ENCODE assay signal across 18 cellular contexts in genomic region chr4:172654482-172654881, GRCh38.
A peak's percentile ranks its signal among the peaks of the same experiment; 100 is the strongest.
DNase-seq lines count a peak whose midpoint lies in the region; ATAC-seq and TF ChIP-seq lines count a peak whose summit lies in the region.
"Had no signal": no experiment of that assay in that cellular context is flagged by ENCODE, and none has a peak within 500 bp of the region (broad histone marks: within the 10 kb centered on the region; RNA-seq: fewer than 3 reads in every experiment).

No MANE protein-coding gene starts in this region.

- H4K8ac ChIP-seq in neuronal stem cell (ENCODE audit: low read depth, low read length): no peak overlapping the region

- no peak overlapping the region for H3K9ac ChIP-seq in neuronal stem cell (ENCODE audit: low read depth, low read length, poor library complexity)

- no peak overlapping the region for H3K14ac ChIP-seq in neuronal stem cell (ENCODE audit: low read length)

- no peaks in the 10 kb centered on the region for H3K79me1 ChIP-seq in neuronal stem cell (ENCODE audit: low read depth, low read length)

- no peak overlapping the region for H2BK5ac ChIP-seq in neuronal stem cell (ENCODE audit: low read length)

- no peak overlapping the region for H3K27ac ChIP-seq in neuronal stem cell (replicated peaks; ENCODE audit: low read length)
- H3K27ac ChIP-seq: C4-2B, HL-60, RWPE1, SJCRH30 had no signal

- no peaks in the 10 kb centered on the region for H3K36me3 ChIP-seq in neuronal stem cell (replicated peaks in 1 of 2; ENCODE audit: control insufficient read depth in 2 of 2, insufficient read depth in 2 of 2, low read length in 2 of 2)
- H3K36me3 ChIP-seq: SJCRH30 had no signal

- H3K18ac ChIP-seq in neuronal stem cell (ENCODE audit: low read length): no peak overlapping the region

- H2BK15ac ChIP-seq in neuronal stem cell (ENCODE audit: low read length): no peak overlapping the region

- intact Hi-C loops in CD14-positive monocyte (cut with micrococcal nuclease): no loop called here

- H2BK120ac ChIP-seq in neuronal stem cell (ENCODE audit: low read depth, low read length): no peak overlapping the region

- H3K23ac ChIP-seq in neuronal stem cell (ENCODE audit: low read depth, low read length, poor library complexity): no peak overlapping the region

- peak overlapping the region; percentile 11 for H2AFZ ChIP-seq in neuronal stem cell (ENCODE audit: low read length)

- H3K4me3 Mint-ChIP-seq in brain: no peak overlapping the region
- no peak overlapping the region for H3K4me3 Mint-ChIP-seq in CD14-positive monocyte

- H4K91ac ChIP-seq in neuronal stem cell (ENCODE audit: low read depth, low read length, poor library complexity): no peak overlapping the region

- no CpG with 5 or more reads among the region's 3 CpGs for WGBS in neuronal stem cell (ENCODE audit: extremely low coverage in 2 of 2, insufficient read length in 2 of 2, insufficient replicate concordance in 1 of 2), 2 donors

- peak overlapping the region in 3 of 5 experiments; percentile 49 to 78 (median 67) for H3K27ac Mint-ChIP-seq in brain
- H3K27ac Mint-ChIP-seq in CD14-positive monocyte: no peak overlapping the region

- no peak overlapping the region for H2AK5ac ChIP-seq in neuronal stem cell (ENCODE audit: low read depth, low read length)

- ATAC-seq in HG02571 (IDR thresholded peaks at IDR 0.05; ENCODE audit: unreplicated experiment): no peak

- peaks cover 1 to 30% of the 10 kb centered on the region in 2 donors for H3K4me1 ChIP-seq in neuronal stem cell (ENCODE audit: control insufficient read depth in 2 of 2, insufficient read depth in 1 of 2, low read depth in 1 of 2, low read length in 2 of 2)
- H3K4me1 ChIP-seq: SJCRH30 had no signal

- H3K27me3 Mint-ChIP-seq in brain (no peaks in the 10 kb centered on the region), CD14-positive monocyte (ENCODE audit: low read depth in 3 of 3) (no peaks in the 10 kb centered on the region)

- no peaks in the 10 kb centered on the region for H3K9me3 Mint-ChIP-seq in brain
- peaks cover 0 to 9% (median 0%) of the 10 kb centered on the region in 7 donors for H3K9me3 Mint-ChIP-seq in CD14-positive monocyte

- H3K27me3 ChIP-seq in neuronal stem cell (ENCODE audit: control insufficient read depth in 3 of 3, insufficient read depth in 3 of 3, low read depth in 1 of 3, low read length in 3 of 3): no peaks in the 10 kb centered on the region
- H3K27me3 ChIP-seq: SJCRH30 had no signal

- no peak overlapping the region for H3K4me2 ChIP-seq in neuronal stem cell (ENCODE audit: insufficient read depth, low read length, poor library complexity, severe bottlenecking)

- no peak overlapping the region for H3K4me3 ChIP-seq in neuronal stem cell (ENCODE audit: low read length in 2 of 2)
- H3K4me3 ChIP-seq: SJCRH30 had no signal

- TF ChIP-seq CTCF in brain (conservative IDR thresholded peaks at IDR 0.05): no peak
- no peak for TF ChIP-seq CTCF in CD14-positive monocyte (IDR thresholded peaks at IDR 0.05)

- H3K36me3 Mint-ChIP-seq in brain (no peaks in the 10 kb centered on the region), CD14-positive monocyte (no peaks in the 10 kb centered on the region)

- H3K4me1 Mint-ChIP-seq in brain (peaks cover 33% of the 10 kb centered on the region), CD14-positive monocyte (no peaks in the 10 kb centered on the region)

- DNase-seq in D341Med (ENCODE audit: low spot score): peak; percentile 35
- peak; percentile 81 for DNase-seq in NCI-H2171 treated with DMSO at 0.1 percent for 48 hours (lab: John Stamatoyannopoulos, UW)
- DNase-seq in neuronal stem cell (ENCODE audit: low spot score): no peak
- DNase-seq in activated T-cell treated with anti-CD3 and anti-CD28 coated beads, Interleukin-2, amount 50 U/mL, for 48 hours: no peak
- no peak for DNase-seq in CD14-positive monocyte (ENCODE audit: low spot score)
- DNase-seq: Caco-2, DMS79 treated with DMSO at 0.1 percent for 48 hours, GOT3, NCI-H187 treated with DMSO at 0.1 percent for 48 hours, NCI-H226, NCI-H774, SJCRH30, SW 1271 had no signal

- H2BK12ac ChIP-seq in neuronal stem cell (ENCODE audit: low read length): no peak overlapping the region

- H3K9me3 ChIP-seq in neuronal stem cell (replicated peaks in 1 of 2; ENCODE audit: control insufficient read depth in 2 of 2, insufficient read depth in 1 of 2, low read depth in 1 of 2, low read length in 2 of 2): no peaks in the 10 kb centered on the region
- H3K9me3 ChIP-seq: Caco-2, SJCRH30 had no signal

- no peak overlapping the region for H3K4ac ChIP-seq in neuronal stem cell (ENCODE audit: low read length)

Comparison
In these comparisons a context has a peak if more than half of its experiments do, and no peak if none do; other contexts are left out.
1. DNase-seq: peak in D341Med (single experiment) and NCI-H2171 treated with DMSO at 0.1 percent for 48 hours (single experiment); none in neuronal stem cell (single experiment), activated T-cell treated with anti-CD3 and anti-CD28 coated beads, Interleukin-2, amount 50 U/mL, for 48 hours (0 of 2) and CD14-positive monocyte (single experiment).
2. H3K27ac Mint-ChIP-seq: peak in brain (3 of 5); none in CD14-positive monocyte (0 of 7).